In the genomic region with DNA sequence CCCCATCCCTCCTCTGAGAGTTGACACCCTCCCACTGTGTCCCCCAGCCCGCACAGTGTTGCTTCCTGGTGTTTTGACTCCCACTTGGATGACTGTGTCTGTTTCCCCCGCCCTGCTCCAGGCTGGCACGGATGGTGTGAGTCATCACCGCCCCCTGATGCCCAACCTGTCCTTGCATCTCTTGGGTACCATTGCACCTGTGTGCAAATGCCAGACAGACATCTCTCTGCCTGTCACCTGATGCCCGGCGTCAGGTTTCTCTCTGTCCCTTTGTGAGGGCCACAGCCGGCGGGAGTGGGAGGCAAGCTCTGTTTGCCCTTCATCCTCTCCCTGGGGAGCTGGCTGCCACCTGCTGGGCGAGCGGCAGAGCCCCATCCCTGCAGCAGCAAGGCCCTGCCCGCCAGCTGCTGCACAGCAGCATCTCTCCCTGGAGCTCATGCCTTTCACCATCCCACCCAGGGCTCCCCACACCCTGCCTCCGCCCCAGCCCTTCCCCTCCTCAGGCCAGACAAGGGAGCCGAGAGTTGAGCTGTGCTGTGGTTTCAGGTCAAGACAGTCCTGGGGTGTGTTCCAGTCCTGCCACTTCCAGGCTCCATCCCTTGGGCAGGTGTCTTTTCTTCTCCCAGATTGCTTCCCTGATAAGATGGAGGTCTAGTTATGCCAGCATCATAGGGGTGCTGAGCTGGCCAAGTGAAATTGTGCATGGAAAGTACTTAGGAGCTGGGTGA, we compare ENCODE assay signal across 1 cellular context.
TF ChIP-seq lines count a peak whose summit lies in the region.

No MANE protein-coding gene starts in this region.

TF ChIP-seq in SK-N-SH treated with all-trans-retinoic acid at 6 μM for 48 hours, 23 proteins besides CTCF, POLR2A, EP300 and RAD21 (continued from another document):
- no peak for TF ChIP-seq POU6F1 (CRISPR knock-in tag; IDR thresholded peaks at IDR 0.05; ENCODE audit: borderline replicate concordance, low read depth)
- no peak for TF ChIP-seq TOX (CRISPR knock-in tag; IDR thresholded peaks at IDR 0.05; ENCODE audit: borderline replicate concordance)
- no peak for TF ChIP-seq CSDC2 (CRISPR knock-in tag; IDR thresholded peaks at IDR 0.05)
- TF ChIP-seq GLIS3 (CRISPR knock-in tag; IDR thresholded peaks at IDR 0.05), result no peak
